11 cellular contexts compared by ENCODE assay signal in genomic region chr5:159061186-159061796, GRCh38. TPM values are rescaled to one million over a fixed set of nuclear protein-coding genes. Genes with fewer than 3 reads are reported as not detected.
DNase-seq lines count a peak whose midpoint lies in the region; ATAC-seq, FAIRE-seq and TF ChIP-seq lines count a peak whose summit lies in the region.
"Had no signal": no experiment of that assay in that cellular context is flagged by ENCODE, and none has a peak within 500 bp of the region (broad histone marks: within the 10 kb centered on the region; RNA-seq: fewer than 3 reads in every experiment).

No MANE protein-coding gene starts in this region.

- dilution Hi-C loops in endothelial cell of umbilical vein (cut with MboI; ENCODE audit: extremely low pct_ligation_motif_present, low sequenced_read_pairs) = no loop called here

- H3K79me2 ChIP-seq in ACC112 (ENCODE audit: control insufficient read depth, insufficient read depth, low read length, unreplicated experiment) (peaks cover 33% of the 10 kb centered on the region), endothelial cell of umbilical vein (ENCODE audit: control insufficient read depth, insufficient read depth, low read length) (no peaks in the 10 kb centered on the region)

- CTCF ChIA-PET in endothelial cell of umbilical vein (lab: Charles Lee) = interaction anchor here (0.8 to 1.6 kb wide), 6 partner anchors 9 to 986 kb away, joined by 3 to 7 read pairs (median 4); no protein-coding TSS in a partner anchor

- H3K9me1 ChIP-seq in endothelial cell of umbilical vein (replicated peaks; ENCODE audit: control insufficient read depth, extremely low read depth, insufficient read depth, low read length) = no peaks in the 10 kb centered on the region

- peaks cover 4% of the 10 kb centered on the region for H3K36me3 Mint-ChIP-seq in nephron (ENCODE audit: low read depth)
- H3K36me3 Mint-ChIP-seq: activated naive CD4-positive, alpha-beta T cell treated with anti-CD3 and anti-CD28 coated beads, Interleukin-2, amount 50 U/mL, for 72 hours had no signal

- peak overlapping the region; percentile 19 for H3K9ac ChIP-seq in endothelial cell of umbilical vein (replicated peaks; ENCODE audit: extremely low read depth, insufficient read depth, low read length)

- no peaks in the 10 kb centered on the region for H4K20me1 ChIP-seq in endothelial cell of umbilical vein (replicated peaks; ENCODE audit: control insufficient read depth, extremely low read depth, insufficient read depth, low read length)

- H2AFZ ChIP-seq in ACC112 (ENCODE audit: low read length, unreplicated experiment) (no peak overlapping the region), endothelial cell of umbilical vein (ENCODE audit: low read depth, low read length) (peak overlapping the region; percentile 76)

- H3K4me1 Mint-ChIP-seq in nephron = peaks cover 17% of the 10 kb centered on the region

- H3K27me3 ChIP-seq in ACC112 (ENCODE audit: insufficient read depth, low read length) (no peaks in the 10 kb centered on the region), MG63 (no peaks in the 10 kb centered on the region), endothelial cell of umbilical vein (ENCODE audit: control insufficient read depth in 2 of 2, insufficient read depth in 2 of 2, low read length in 2 of 2) (peaks cover 0 to 2% of the 10 kb centered on the region in 2 experiments)

- peak; percentile 91 for DNase-seq in MG63
- DNase-seq in endothelial cell of umbilical vein (ENCODE audit: low read depth, low spot score) = peak; percentile 45
- no peak for DNase-seq in NCI-H1105 (lab: John Stamatoyannopoulos, UW)
- DNase-seq in COR-L47 (lab: John Stamatoyannopoulos, UW) = no peak
- DNase-seq in stimulated activated CD8-positive, alpha-beta memory T cell treated with anti-CD3 and anti-CD28 coated beads, Interleukin-4, amount 100 ng/mL, for 48 hours = no peak

- H3K9me3 ChIP-seq in MG63 (no peaks in the 10 kb centered on the region), endothelial cell of umbilical vein (replicated peaks; ENCODE audit: control insufficient read depth, insufficient read depth, low read length) (no peaks in the 10 kb centered on the region)

- H3K27ac Mint-ChIP-seq in nephron = peak overlapping the region in 2 of 3 experiments; percentile 22 to 34
- H3K27ac Mint-ChIP-seq: activated naive CD4-positive, alpha-beta T cell treated with anti-CD3 and anti-CD28 coated beads, Interleukin-2, amount 50 U/mL, for 72 hours had no signal

- intact Hi-C loops in endothelial cell of umbilical vein (cut with micrococcal nuclease) = loop anchor here (2.0 to 5.0 kb wide), 2 partner anchors 38 to 59 kb away; partner anchors contain the start of gene EBF1

- peak; percentile 89 for FAIRE-seq in endothelial cell of umbilical vein (lab: Jason Lieb, UNC)

- H3K27me3 Mint-ChIP-seq in nephron (ENCODE audit: low read depth) = peaks cover 18% of the 10 kb centered on the region
- H3K27me3 Mint-ChIP-seq: B cell had no signal

- H3K4me3 Mint-ChIP-seq in nephron = peak overlapping the region; percentile 50 to 72 (median 53)

- peaks cover 52% of the 10 kb centered on the region for H3K4me1 ChIP-seq in ACC112 (ENCODE audit: control insufficient read depth, insufficient read depth, low read length, unreplicated experiment)
- peaks cover 7% of the 10 kb centered on the region for H3K4me1 ChIP-seq in endothelial cell of umbilical vein (ENCODE audit: control insufficient read depth, extremely low read depth, insufficient read depth, low read length)

- no peak for TF ChIP-seq POLR2A in endothelial cell of umbilical vein (IDR thresholded peaks at IDR 0.05; ENCODE audit: low read depth, low read length)

- H3K27ac ChIP-seq in ACC112 (ENCODE audit: low read depth, low read length) (peak overlapping the region; percentile 96), endothelial cell of umbilical vein (ENCODE audit: insufficient read depth, low read depth, low read length) (no peak overlapping the region)

- no TSS peak for BruUV-seq in endothelial cell of umbilical vein (replicated peaks; lab: Mats Ljungman, UMichigan)

- H3K36me3 ChIP-seq in ACC112 (ENCODE audit: insufficient read depth, low read length) (no peaks in the 10 kb centered on the region), MG63 (no peaks in the 10 kb centered on the region), endothelial cell of umbilical vein (ENCODE audit: control insufficient read depth in 2 of 2, extremely low read depth in 1 of 2, insufficient read depth in 2 of 2, low read length in 2 of 2) (no peaks in the 10 kb centered on the region)

- TF ChIP-seq CTCF in endothelial cell of umbilical vein (IDR thresholded peaks at IDR 0.05; ENCODE audit: extremely low read depth in 1 of 2, insufficient read depth in 1 of 2, low read depth in 1 of 2, low read length in 2 of 2) = no peak
- TF ChIP-seq CTCF in nephron (IDR thresholded peaks at IDR 0.05; ENCODE audit: unreplicated experiment in 3 of 3) = no peak

- H3K4me2 ChIP-seq in endothelial cell of umbilical vein (ENCODE audit: insufficient read depth, low read length) = peak overlapping the region; percentile 24

- H3K9me3 Mint-ChIP-seq in nephron = no peaks in the 10 kb centered on the region
- H3K9me3 Mint-ChIP-seq: activated naive CD4-positive, alpha-beta T cell treated with anti-CD3 and anti-CD28 coated beads, Interleukin-2, amount 50 U/mL, for 72 hours had no signal

- POLR2A ChIA-PET in endothelial cell of umbilical vein (lab: Charles Lee) = no interaction called here

- peak overlapping the region; percentile 62 for H3K4me3 ChIP-seq in ACC112 (ENCODE audit: low read depth, low read length)
- peak overlapping the region; percentile 32 for H3K4me3 ChIP-seq in MG63
- no peak overlapping the region for H3K4me3 ChIP-seq in endothelial cell of umbilical vein (replicated peaks in 1 of 3; ENCODE audit: insufficient read depth in 1 of 3, low read depth in 1 of 3, low read length in 3 of 3)

- ATAC-seq in HG02840 (IDR thresholded peaks at IDR 0.05; ENCODE audit: low FRiP score, unreplicated experiment) = no peak
- ATAC-seq: activated naive CD4-positive, alpha-beta T cell treated with anti-CD3 and anti-CD28 coated beads, Interleukin-2, amount 50 U/mL, for 72 hours; left lobe of liver had no signal

TF ChIP-seq in endothelial cell of umbilical vein, 7 proteins besides CTCF, POLR2A, EP300 and RAD21:
- TF ChIP-seq MAX (IDR thresholded peaks at IDR 0.05; ENCODE audit: insufficient read depth, insufficient read length) (no peak), GATA2 (IDR thresholded peaks at IDR 0.05; ENCODE audit: insufficient read depth, insufficient read length, low read depth, low read length) (peak; percentile 9), FOS (IDR thresholded peaks at IDR 0.05; ENCODE audit: borderline replicate concordance, insufficient read depth, low read length) (peak; percentile 54)

RNA-seq across cellular contexts. Expression of gene EBF1, which starts 38.4 kb away (rescaled TPM):
- total RNA-seq in MG63 (2014; rRNA removed; shearing (Covaris generic); ENCODE audit: low replicate concordance) = 1.7 and 5.1 TPM in 2 replicates
- total RNA-seq in endothelial cell of umbilical vein = 0.20 and 0.55 TPM in 2 replicates
- polyA plus RNA-seq in endothelial cell of umbilical vein = 0.06 and 0.07 TPM in 2 replicates
- 0.03 TPM in 1 of 2 replicates, not detected in the other for polyA plus RNA-seq in endothelial cell of umbilical vein (2011; cell fraction: cytosol; rRNA removed)
- 0.05 and 0.07 TPM in 2 replicates for polyA plus RNA-seq in endothelial cell of umbilical vein (2011; cell fraction: nucleus; rRNA removed)
- polyA plus RNA-seq in endothelial cell of umbilical vein (2012) = not detected in 2 replicates
- 0.22 and 0.74 TPM in 2 replicates for polyA minus RNA-seq in endothelial cell of umbilical vein
- polyA minus RNA-seq in endothelial cell of umbilical vein (2011; cell fraction: cytosol; rRNA and poly(A)+ RNA removed) = not detected
- 0.24 and 0.63 TPM in 2 replicates for polyA minus RNA-seq in endothelial cell of umbilical vein (2011; cell fraction: nucleus; rRNA and poly(A)+ RNA removed)

Comparison
In these comparisons a context has a peak if more than half of its experiments do, and no peak if none do; other contexts are left out.
1. H3K4me3 ChIP-seq: peak in ACC112 (single experiment) and MG63 (single experiment); none in endothelial cell of umbilical vein (0 of 3).
2. DNase-seq: peak in MG63 (single experiment) and endothelial cell of umbilical vein (single experiment); none in NCI-H1105 (single experiment), COR-L47 (single experiment) and stimulated activated CD8-positive, alpha-beta memory T cell treated with anti-CD3 and anti-CD28 coated beads, Interleukin-4, amount 100 ng/mL, for 48 hours (single experiment).